ENCODE assay signal across 9 cellular contexts in genomic region chr2:28423856-28424605, GRCh38. TPM values are rescaled to one million over a fixed set of nuclear protein-coding genes. Genes with fewer than 3 reads are reported as not detected.
DNase-seq lines count a peak whose midpoint lies in the region; ATAC-seq and TF ChIP-seq lines count a peak whose summit lies in the region.
"Had no signal": no experiment of that assay in that cellular context is flagged by ENCODE, and none has a peak within 500 bp of the region (broad histone marks: within the 10 kb centered on the region; RNA-seq: fewer than 3 reads in every experiment).

No MANE protein-coding gene starts in this region.

- TF ChIP-seq POLR2A in sigmoid colon (IDR thresholded peaks at IDR 0.05), result no peak

- POLR2A ChIA-PET in RWPE1 (lab: Yijun Ruan, JAX; ENCODE audit: low non-redundant PET), result no interaction called here

- DNase-seq in DMS53 (lab: John Stamatoyannopoulos, UW) (peak; percentile 27), DMS53 treated with DMSO at 0.1 percent for 48 hours (lab: John Stamatoyannopoulos, UW; ENCODE audit: unreplicated experiment) (no peak), RWPE1 (ENCODE audit: low spot score) (no peak), sigmoid colon (peak; percentile 62), GM13977 (ENCODE audit: low spot score) (no peak), NCI-H2171 treated with DMSO at 0.1 percent for 48 hours (lab: John Stamatoyannopoulos, UW) (no peak)
- DNase-seq: effector CD4-positive, alpha-beta T cell had no signal

- peak overlapping the region; percentile 91 for H3K27ac Mint-ChIP-seq in dendritic cell treated with granulocyte-macrophage colony-stimulating factor and Interleukin-4, amounts not matched to agents 40 ng/mL and 50 ng/mL, for 4 days

- H3K36me3 Mint-ChIP-seq in dendritic cell treated with granulocyte-macrophage colony-stimulating factor and Interleukin-4, amounts not matched to agents 40 ng/mL and 50 ng/mL, for 4 days (ENCODE audit: low read depth), result peaks cover 23% of the 10 kb centered on the region

- WGBS in sigmoid colon, 2 donors, result 12 to 23% methylated on average over 7 of the region's 7 CpGs

- no peaks in the 10 kb centered on the region for H3K9me3 ChIP-seq in sigmoid colon

- TF ChIP-seq CTCF in RWPE1 (conservative IDR thresholded peaks at IDR 0.05; ENCODE audit: low read depth) (no peak), sigmoid colon (IDR thresholded peaks at IDR 0.05) (no peak), GM13977 (IDR thresholded peaks at IDR 0.05; ENCODE audit: extremely low read depth, insufficient read depth, missing control alignments) (no peak)

- H3K4me3 Mint-ChIP-seq in dendritic cell treated with granulocyte-macrophage colony-stimulating factor and Interleukin-4, amounts not matched to agents 40 ng/mL and 50 ng/mL, for 4 days, result peak overlapping the region; percentile 52

- ATAC-seq in GM21423 (IDR thresholded peaks at IDR 0.05; ENCODE audit: unreplicated experiment), result no peak

- no peaks in the 10 kb centered on the region for H3K4me1 ChIP-seq in sigmoid colon

- H3K27me3 ChIP-seq in sigmoid colon, result no peaks in the 10 kb centered on the region

- 0 out of 2 replicates have a peak overlapping the region, but pooled peaks have one; percentile 6 for H3K27ac ChIP-seq in RWPE1
- no peak overlapping the region for H3K27ac ChIP-seq in sigmoid colon

- CTCF ChIA-PET in RWPE1 (lab: Yijun Ruan, JAX), result interaction anchor here (0.6 kb wide), 1 partner anchor 28 kb away, joined by 3 read pairs; no protein-coding TSS in a partner anchor

- no peaks in the 10 kb centered on the region for H3K9me3 Mint-ChIP-seq in dendritic cell treated with granulocyte-macrophage colony-stimulating factor and Interleukin-4, amounts not matched to agents 40 ng/mL and 50 ng/mL, for 4 days

- peaks cover 0 to 6% (median 3%) of the 10 kb centered on the region in 4 donors for H3K36me3 ChIP-seq in sigmoid colon

- no peak for TF ChIP-seq EP300 in sigmoid colon (IDR thresholded peaks at IDR 0.05)

- H3K27me3 Mint-ChIP-seq in dendritic cell treated with granulocyte-macrophage colony-stimulating factor and Interleukin-4, amounts not matched to agents 40 ng/mL and 50 ng/mL, for 4 days, result no peaks in the 10 kb centered on the region

- H3K4me3 ChIP-seq in sigmoid colon, result no peak overlapping the region

- intact Hi-C loops in dendritic cell treated with granulocyte-macrophage colony-stimulating factor and Interleukin-4, amounts not matched to agents 40 ng/mL and 50 ng/mL, for 4 days (cut with micrococcal nuclease), result no loop called here
- intact Hi-C loops in sigmoid colon (cut with DNase I), result no loop called here

- H3K4me1 Mint-ChIP-seq in dendritic cell treated with granulocyte-macrophage colony-stimulating factor and Interleukin-4, amounts not matched to agents 40 ng/mL and 50 ng/mL, for 4 days (ENCODE audit: low read depth), result peaks cover 82% of the 10 kb centered on the region

- in situ Hi-C loops in GM13977 (cut with MboI; ENCODE audit: low pct_unique_long_range_greater_than_20kb, low sequenced_read_pairs, unreplicated experiment), result loop anchor here (25.0 kb wide), 1 partner anchor 662 kb away; the partner anchor contains the start of gene MRPL33

RNA-seq across cellular contexts. Expression of gene FOSL2, which starts 31.4 kb away (rescaled TPM):
- 100 to 1,000 TPM in 1 of 4 donors, 10 to 100 TPM in 3; 38.9 to 208 (median 67.3) TPM for total RNA-seq in sigmoid colon
- polyA plus RNA-seq in sigmoid colon, result 10 to 100 TPM; 30.0 to 66.2 (median 55.0) TPM

Comparison
In these comparisons a context has a peak if more than half of its experiments do, and no peak if none do; other contexts are left out.
1. DNase-seq: peak in DMS53 (single experiment) and sigmoid colon (single experiment); none in DMS53 treated with DMSO at 0.1 percent for 48 hours (single experiment), RWPE1 (single experiment), GM13977 (single experiment) and NCI-H2171 treated with DMSO at 0.1 percent for 48 hours (single experiment).